19 cellular contexts compared by ENCODE assay signal in the genomic region with DNA sequence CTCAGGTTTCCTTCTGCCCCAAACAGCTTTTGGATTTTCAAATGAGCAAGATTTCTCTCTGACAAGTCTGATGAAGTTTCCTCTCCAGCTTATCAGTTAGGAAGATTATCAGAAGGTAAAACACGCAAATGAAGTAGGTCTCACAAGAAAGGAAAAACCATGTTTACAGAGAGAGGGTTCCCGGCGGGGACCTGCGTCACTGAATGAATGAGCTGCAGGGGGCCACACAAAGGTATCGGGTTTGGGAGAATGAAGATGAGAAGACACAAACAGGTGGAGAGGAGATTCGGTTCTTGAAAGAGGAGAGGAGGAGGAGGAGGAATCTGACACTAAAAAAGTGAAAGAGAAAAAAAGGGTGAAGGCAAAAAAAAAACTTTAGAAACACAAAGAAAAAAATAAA.
"Had no signal": no experiment of that assay in that cellular context is flagged by ENCODE, and none has a peak within 500 bp of the region (broad histone marks: within the 10 kb centered on the region; RNA-seq: fewer than 3 reads in every experiment).

No MANE protein-coding gene starts in this region.

- H3K4me1 Mint-ChIP-seq: activated CD4-positive, alpha-beta T cell treated with anti-CD3 and anti-CD28 coated beads, Interleukin-2, amount 10 ng/mL, durations not matched to agents 7 days and 5 days; activated naive CD8-positive, alpha-beta T cell treated with anti-CD3 and anti-CD28 coated beads, Interleukin-2, amount 10 ng/mL, durations not matched to agents 7 days and 5 days; stimulated activated effector memory CD8-positive, alpha-beta T cell treated with anti-CD3 and anti-CD28 coated beads, Interleukin-12 subunit alpha, Interleukin-12 subunit beta, amount 100 ng/mL, for 72 hours; T-helper 17 cell had no signal

- H3K27ac Mint-ChIP-seq: activated CD4-positive, alpha-beta T cell treated with anti-CD3 and anti-CD28 coated beads, Interleukin-2, amount 10 ng/mL, durations not matched to agents 7 days and 5 days; activated naive CD8-positive, alpha-beta T cell treated with anti-CD3 and anti-CD28 coated beads, Interleukin-2, amount 10 ng/mL, durations not matched to agents 7 days and 5 days; stimulated activated effector memory CD8-positive, alpha-beta T cell treated with anti-CD3 and anti-CD28 coated beads, Interleukin-12 subunit alpha, Interleukin-12 subunit beta, amount 100 ng/mL, for 72 hours; T-helper 17 cell had no signal

- H3K9me3 ChIP-seq: heart left ventricle, ovary, thoracic aorta, upper lobe of right lung had no signal

- ATAC-seq: heart left ventricle; left lobe of liver; stimulated activated effector memory CD8-positive, alpha-beta T cell treated with anti-CD3 and anti-CD28 coated beads, Interleukin-12 subunit alpha, Interleukin-12 subunit beta, amount 100 ng/mL, for 72 hours; T-helper 17 cell; upper lobe of right lung had no signal

- H3K4me3 ChIP-seq: heart left ventricle, ovary, thoracic aorta, upper lobe of right lung had no signal

- H3K4me3 Mint-ChIP-seq: activated CD4-positive, alpha-beta T cell treated with anti-CD3 and anti-CD28 coated beads, Interleukin-2, amount 10 ng/mL, durations not matched to agents 7 days and 5 days; activated naive CD8-positive, alpha-beta T cell treated with anti-CD3 and anti-CD28 coated beads, Interleukin-2, amount 10 ng/mL, durations not matched to agents 7 days and 5 days; naive B cell; stimulated activated effector memory CD8-positive, alpha-beta T cell treated with anti-CD3 and anti-CD28 coated beads, Interleukin-12 subunit alpha, Interleukin-12 subunit beta, amount 100 ng/mL, for 72 hours; T-helper 17 cell had no signal

- H3K36me3 ChIP-seq: brain microvascular endothelial cell, ovary, thoracic aorta, upper lobe of right lung had no signal

- H3K27ac ChIP-seq: brain microvascular endothelial cell, epithelial cell of prostate, heart left ventricle, ovary, thoracic aorta, upper lobe of right lung had no signal

- H3K36me3 Mint-ChIP-seq: activated naive CD8-positive, alpha-beta T cell treated with anti-CD3 and anti-CD28 coated beads, Interleukin-2, amount 10 ng/mL, durations not matched to agents 7 days and 5 days; naive B cell; stimulated activated effector memory CD8-positive, alpha-beta T cell treated with anti-CD3 and anti-CD28 coated beads, Interleukin-12 subunit alpha, Interleukin-12 subunit beta, amount 100 ng/mL, for 72 hours had no signal

- DNase-seq: activated CD4-positive, alpha-beta T cell treated with anti-CD3 and anti-CD28 coated beads, Interleukin-2, amount 10 ng/mL, durations not matched to agents 7 days and 5 days; activated CD8-positive, alpha-beta memory T cell treated with anti-CD3 and anti-CD28 coated beads, Interleukin-2, amount 50 U/mL, for 48 hours; activated naive CD4-positive, alpha-beta T cell; activated naive CD8-positive, alpha-beta T cell treated with anti-CD3 and anti-CD28 coated beads, Interleukin-2, amount 10 ng/mL, durations not matched to agents 7 days and 5 days; brain microvascular endothelial cell; cortex of kidney; effector memory CD4-positive, alpha-beta T cell; foreskin melanocyte; heart left ventricle; naive B cell; ovary; stimulated activated CD4-positive, alpha-beta T cell treated with anti-CD3 and anti-CD28 coated beads, Interleukin-12 subunit alpha, Interleukin-12 subunit beta, amount 100 ng/mL, for 4 hours; stimulated activated CD4-positive, alpha-beta T cell treated with anti-CD3 and anti-CD28 coated beads, Interleukin-2, amount 100 ng/mL, for 24 hours; T-helper 17 cell; upper lobe of right lung had no signal

- H3K9me3 Mint-ChIP-seq: activated CD4-positive, alpha-beta T cell treated with anti-CD3 and anti-CD28 coated beads, Interleukin-2, amount 10 ng/mL, durations not matched to agents 7 days and 5 days; activated naive CD8-positive, alpha-beta T cell treated with anti-CD3 and anti-CD28 coated beads, Interleukin-2, amount 10 ng/mL, durations not matched to agents 7 days and 5 days; naive B cell; stimulated activated effector memory CD8-positive, alpha-beta T cell treated with anti-CD3 and anti-CD28 coated beads, Interleukin-12 subunit alpha, Interleukin-12 subunit beta, amount 100 ng/mL, for 72 hours had no signal

- H3K27me3 ChIP-seq: brain microvascular endothelial cell, heart left ventricle, ovary, upper lobe of right lung had no signal
